ENCODE assay signal across 19 cellular contexts in genomic region chr15:68634122-68634482, GRCh38. TPM values are rescaled to one million over a fixed set of nuclear protein-coding genes. Genes with fewer than 3 reads are reported as not detected.
"Had no signal": no experiment of that assay in that cellular context is flagged by ENCODE, and none has a peak within 500 bp of the region (broad histone marks: within the 10 kb centered on the region; RNA-seq: fewer than 3 reads in every experiment).

No MANE protein-coding gene starts in this region.

- H3K4me1 Mint-ChIP-seq: activated CD4-positive, alpha-beta memory T cell treated with anti-CD3 and anti-CD28 coated beads, Interleukin-2, amount 10 ng/mL, durations not matched to agents 7 days and 5 days; activated naive CD4-positive, alpha-beta T cell treated with anti-CD3 and anti-CD28 coated beads, Interleukin-2, amount 10 ng/mL, durations not matched to agents 7 days and 5 days; activated naive CD8-positive, alpha-beta T cell treated with anti-CD3 and anti-CD28 coated beads for 36 hours; T-helper 17 cell had no signal

- H3K36me3 Mint-ChIP-seq: activated naive CD4-positive, alpha-beta T cell treated with anti-CD3 and anti-CD28 coated beads, Interleukin-2, amount 10 ng/mL, durations not matched to agents 7 days and 5 days; activated naive CD8-positive, alpha-beta T cell treated with anti-CD3 and anti-CD28 coated beads for 36 hours had no signal

- H3K27ac Mint-ChIP-seq: activated CD4-positive, alpha-beta memory T cell treated with anti-CD3 and anti-CD28 coated beads, Interleukin-2, amount 10 ng/mL, durations not matched to agents 7 days and 5 days; activated naive CD4-positive, alpha-beta T cell treated with anti-CD3 and anti-CD28 coated beads, Interleukin-2, amount 10 ng/mL, durations not matched to agents 7 days and 5 days; activated naive CD8-positive, alpha-beta T cell treated with anti-CD3 and anti-CD28 coated beads for 36 hours; activated T-cell treated with anti-CD3 and anti-CD28 coated beads, Interleukin-2, amount 50 U/mL, for 72 hours; activated T-helper 2 cell treated with anti-CD3 and anti-CD28 coated beads, Interferon-gamma antibody, Interleukin-2, Interleukin-4, amounts not matched to agents 10 μg/mL and 5 μg/mL and 100 μg/mL, durations not matched to agents 14 hours and 24 hours and 36 hours; T-helper 17 cell had no signal

- H3K4me3 ChIP-seq: PC-9 had no signal

- DNase-seq: activated CD4-positive, alpha-beta memory T cell treated with anti-CD3 and anti-CD28 coated beads, Interleukin-2, amount 10 ng/mL, durations not matched to agents 7 days and 5 days; activated CD4-positive, alpha-beta T cell treated with anti-CD3 and anti-CD28 coated beads, Interleukin-2, amount 50 U/mL, for 1 hour; activated CD4-positive, CD25-positive, alpha-beta regulatory T cell; activated CD8-positive, alpha-beta memory T cell treated with anti-CD3 and anti-CD28 coated beads, Interleukin-2, amount 50 U/mL, for 4 hours; activated gamma-delta T cell treated with Interleukin-2 at 50 U/mL for 16 hours; activated naive CD4-positive, alpha-beta T cell treated with anti-CD3 and anti-CD28 coated beads, Interleukin-2, amount 10 ng/mL, durations not matched to agents 7 days and 5 days; activated naive CD8-positive, alpha-beta T cell treated with anti-CD3 and anti-CD28 coated beads for 36 hours; activated T-cell treated with anti-CD3 and anti-CD28 coated beads, Interleukin-2, amount 50 U/mL, for 72 hours; cerebellar nuclear complex; MM.1S; NCI-H1092; NCI-H1417; NCI-H2029; NCI-H510A treated with DMSO at 0.1 percent for 48 hours; PC-9; SIG-M5; T-helper 17 cell; T-helper 9 cell had no signal

- H3K27ac ChIP-seq: PC-9 had no signal

- H3K4me2 ChIP-seq: PC-9 had no signal

- H3K4me3 Mint-ChIP-seq: activated CD4-positive, alpha-beta memory T cell treated with anti-CD3 and anti-CD28 coated beads, Interleukin-2, amount 10 ng/mL, durations not matched to agents 7 days and 5 days; activated naive CD4-positive, alpha-beta T cell treated with anti-CD3 and anti-CD28 coated beads, Interleukin-2, amount 10 ng/mL, durations not matched to agents 7 days and 5 days; activated naive CD8-positive, alpha-beta T cell treated with anti-CD3 and anti-CD28 coated beads for 36 hours; activated T-cell treated with anti-CD3 and anti-CD28 coated beads, Interleukin-2, amount 50 U/mL, for 72 hours; T-helper 17 cell had no signal

- H3K9me3 Mint-ChIP-seq: activated CD4-positive, alpha-beta memory T cell treated with anti-CD3 and anti-CD28 coated beads, Interleukin-2, amount 10 ng/mL, durations not matched to agents 7 days and 5 days; activated naive CD4-positive, alpha-beta T cell treated with anti-CD3 and anti-CD28 coated beads, Interleukin-2, amount 10 ng/mL, durations not matched to agents 7 days and 5 days; activated naive CD8-positive, alpha-beta T cell treated with anti-CD3 and anti-CD28 coated beads for 36 hours; activated T-cell treated with anti-CD3 and anti-CD28 coated beads, Interleukin-2, amount 50 U/mL, for 72 hours; activated T-helper 2 cell treated with anti-CD3 and anti-CD28 coated beads, Interferon-gamma antibody, Interleukin-2, Interleukin-4, amounts not matched to agents 10 μg/mL and 5 μg/mL and 100 μg/mL, durations not matched to agents 14 hours and 24 hours and 36 hours had no signal

- H3K27me3 Mint-ChIP-seq: activated naive CD8-positive, alpha-beta T cell treated with anti-CD3 and anti-CD28 coated beads for 36 hours had no signal

- H2AFZ ChIP-seq: PC-9 had no signal

- ATAC-seq: activated T-cell treated with anti-CD3 and anti-CD28 coated beads, Interleukin-2, amount 50 U/mL, for 72 hours; T-helper 17 cell had no signal

RNA-seq across cellular contexts. Expression of gene CORO2B, which starts 55.3 kb away (rescaled TPM):
- total RNA-seq: activated CD4-positive, alpha-beta memory T cell treated with anti-CD3 and anti-CD28 coated beads, Interleukin-2, amount 10 ng/mL, durations not matched to agents 7 days and 5 days; activated naive CD8-positive, alpha-beta T cell treated with anti-CD3 and anti-CD28 coated beads for 36 hours; T-helper 17 cell had no signal
